In the genomic region with DNA sequence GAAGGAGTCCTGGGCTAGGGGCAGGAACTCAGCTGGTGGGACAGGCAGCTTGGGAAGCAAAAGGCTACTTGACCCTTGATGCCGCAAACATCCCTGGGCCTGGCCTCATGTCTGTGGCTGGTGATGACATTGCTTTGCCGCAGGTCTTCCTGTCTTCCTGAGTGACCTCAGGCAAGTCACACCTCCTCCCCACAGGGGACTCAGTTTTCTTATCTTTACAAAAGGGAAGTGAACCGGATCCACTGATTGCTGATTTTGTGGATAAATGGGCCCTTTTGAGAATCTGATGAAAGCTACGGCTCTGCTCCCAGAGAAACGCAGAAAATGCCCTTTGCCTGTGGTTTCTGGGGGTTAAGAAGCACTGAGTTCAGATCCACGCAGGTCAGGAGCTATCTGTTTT, we compare ENCODE assay signal across 1 cellular context.
A peak's percentile ranks its signal among the peaks of the same experiment; 100 is the strongest.
TF ChIP-seq lines count a peak whose summit lies in the region.

No MANE protein-coding gene starts in this region.

TF ChIP-seq in K562, 482 proteins besides CTCF, POLR2A, EP300 and RAD21 (continued from another document and continues in another):
- TF ChIP-seq, protein P1, sequence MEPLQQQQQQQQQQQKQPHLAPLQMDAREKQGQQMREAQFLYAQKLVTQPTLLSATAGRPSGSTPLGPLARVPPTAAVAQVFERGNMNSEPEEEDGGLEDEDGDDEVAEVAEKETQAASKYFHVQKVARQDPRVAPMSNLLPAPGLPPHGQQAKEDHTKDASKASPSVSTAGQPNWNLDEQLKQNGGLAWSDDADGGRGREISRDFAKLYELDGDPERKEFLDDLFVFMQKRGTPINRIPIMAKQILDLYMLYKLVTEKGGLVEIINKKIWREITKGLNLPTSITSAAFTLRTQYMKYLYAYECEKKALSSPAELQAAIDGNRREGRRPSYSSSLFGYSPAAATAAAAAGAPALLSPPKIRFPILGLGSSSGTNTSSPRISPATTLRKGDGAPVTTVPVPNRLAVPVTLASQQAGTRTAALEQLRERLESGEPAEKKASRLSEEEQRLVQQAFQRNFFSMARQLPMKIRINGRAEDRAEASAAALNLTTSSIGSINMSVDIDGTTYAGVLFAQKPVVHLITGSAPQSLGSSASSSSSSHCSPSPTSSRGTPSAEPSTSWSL (CRISPR knock-in tag; IDR thresholded peaks at IDR 0.05; ENCODE audit: borderline replicate concordance), result no peak
- TF ChIP-seq SIN3B (IDR thresholded peaks at IDR 0.05; ENCODE audit: low read depth), result no peak
- no peak for TF ChIP-seq NCOA4 (IDR thresholded peaks at IDR 0.05; ENCODE audit: partially characterized antibody)
- peak; percentile 62 for TF ChIP-seq CREM (IDR thresholded peaks at IDR 0.05; ENCODE audit: low read depth)
- 0 out of 2 replicates have a peak, but pooled peaks have one; percentile 47 for TF ChIP-seq ZEB2 (IDR thresholded peaks at IDR 0.05)
- no peak for TF ChIP-seq ZNF778 (CRISPR knock-in tag; IDR thresholded peaks at IDR 0.05)
- TF ChIP-seq, protein P2, sequence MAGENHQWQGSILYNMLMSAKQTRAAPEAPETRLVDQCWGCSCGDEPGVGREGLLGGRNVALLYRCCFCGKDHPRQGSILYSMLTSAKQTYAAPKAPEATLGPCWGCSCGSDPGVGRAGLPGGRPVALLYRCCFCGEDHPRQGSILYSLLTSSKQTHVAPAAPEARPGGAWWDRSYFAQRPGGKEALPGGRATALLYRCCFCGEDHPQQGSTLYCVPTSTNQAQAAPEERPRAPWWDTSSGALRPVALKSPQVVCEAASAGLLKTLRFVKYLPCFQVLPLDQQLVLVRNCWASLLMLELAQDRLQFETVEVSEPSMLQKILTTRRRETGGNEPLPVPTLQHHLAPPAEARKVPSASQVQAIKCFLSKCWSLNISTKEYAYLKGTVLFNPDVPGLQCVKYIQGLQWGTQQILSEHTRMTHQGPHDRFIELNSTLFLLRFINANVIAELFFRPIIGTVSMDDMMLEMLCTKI (IDR thresholded peaks at IDR 0.05; ENCODE audit: partially characterized antibody), result no peak
- TF ChIP-seq PHF20 (IDR thresholded peaks at IDR 0.05; ENCODE audit: partially characterized antibody), result no peak
- TF ChIP-seq, protein P3, sequence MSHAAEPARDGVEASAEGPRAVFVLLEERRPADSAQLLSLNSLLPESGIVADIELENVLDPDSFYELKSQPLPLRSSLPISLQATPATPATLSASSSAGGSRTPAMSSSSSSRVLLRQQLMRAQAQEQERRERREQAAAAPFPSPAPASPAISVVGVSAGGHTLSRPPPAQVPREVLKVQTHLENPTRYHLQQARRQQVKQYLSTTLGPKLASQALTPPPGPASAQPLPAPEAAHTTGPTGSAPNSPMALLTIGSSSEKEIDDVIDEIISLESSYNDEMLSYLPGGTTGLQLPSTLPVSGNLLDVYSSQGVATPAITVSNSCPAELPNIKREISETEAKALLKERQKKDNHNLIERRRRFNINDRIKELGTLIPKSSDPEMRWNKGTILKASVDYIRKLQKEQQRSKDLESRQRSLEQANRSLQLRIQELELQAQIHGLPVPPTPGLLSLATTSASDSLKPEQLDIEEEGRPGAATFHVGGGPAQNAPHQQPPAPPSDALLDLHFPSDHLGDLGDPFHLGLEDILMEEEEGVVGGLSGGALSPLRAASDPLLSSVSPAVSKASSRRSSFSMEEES (CRISPR knock-in tag; IDR thresholded peaks at IDR 0.05), result no peak
- no peak for TF ChIP-seq POLR3A (IDR thresholded peaks at IDR 0.05; ENCODE audit: borderline replicate concordance, extremely low read depth, insufficient read depth, insufficient read length)
- no peak for TF ChIP-seq DIDO1 (tag; IDR thresholded peaks at IDR 0.05; ENCODE audit: low read depth)
- TF ChIP-seq JUN (IDR thresholded peaks at IDR 0.05; ENCODE audit: borderline replicate concordance, low read depth, low read length), result peak; percentile 62
- TF ChIP-seq JUN (CRISPR knock-in tag; IDR thresholded peaks at IDR 0.05; ENCODE audit: borderline replicate concordance), result no peak
- TF ChIP-seq, protein P4, sequence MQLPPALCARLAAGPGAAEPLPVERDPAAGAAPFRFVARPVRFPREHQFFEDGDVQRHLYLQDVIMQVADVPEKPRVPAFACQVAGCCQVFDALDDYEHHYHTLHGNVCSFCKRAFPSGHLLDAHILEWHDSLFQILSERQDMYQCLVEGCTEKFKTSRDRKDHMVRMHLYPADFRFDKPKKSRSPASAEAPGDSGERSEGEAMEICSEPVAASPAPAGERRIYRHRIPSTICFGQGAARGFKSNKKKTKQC (CRISPR knock-in tag; IDR thresholded peaks at IDR 0.05), result no peak
- TF ChIP-seq POLR2AphosphoS2 (IDR thresholded peaks at IDR 0.05; ENCODE audit: low read length), result no peak
- TF ChIP-seq XRCC5 (IDR thresholded peaks at IDR 0.05; ENCODE audit: low read depth, low read length), result no peak
- TF ChIP-seq ZNF431 (CRISPR knock-in tag; IDR thresholded peaks at IDR 0.05), result no peak
- TF ChIP-seq KDM5B (IDR thresholded peaks at IDR 0.05; ENCODE audit: insufficient replicate concordance, low read depth, low read length), result no peak
- no peak for TF ChIP-seq NBN (IDR thresholded peaks at IDR 0.05; ENCODE audit: low read depth)
- no peak for TF ChIP-seq RBM15 (IDR thresholded peaks at IDR 0.05; ENCODE audit: insufficient read depth, low read length)
- TF ChIP-seq HEY1 (CRISPR knock-in tag; IDR thresholded peaks at IDR 0.05; ENCODE audit: borderline replicate concordance), result no peak
- TF ChIP-seq, protein P5, sequence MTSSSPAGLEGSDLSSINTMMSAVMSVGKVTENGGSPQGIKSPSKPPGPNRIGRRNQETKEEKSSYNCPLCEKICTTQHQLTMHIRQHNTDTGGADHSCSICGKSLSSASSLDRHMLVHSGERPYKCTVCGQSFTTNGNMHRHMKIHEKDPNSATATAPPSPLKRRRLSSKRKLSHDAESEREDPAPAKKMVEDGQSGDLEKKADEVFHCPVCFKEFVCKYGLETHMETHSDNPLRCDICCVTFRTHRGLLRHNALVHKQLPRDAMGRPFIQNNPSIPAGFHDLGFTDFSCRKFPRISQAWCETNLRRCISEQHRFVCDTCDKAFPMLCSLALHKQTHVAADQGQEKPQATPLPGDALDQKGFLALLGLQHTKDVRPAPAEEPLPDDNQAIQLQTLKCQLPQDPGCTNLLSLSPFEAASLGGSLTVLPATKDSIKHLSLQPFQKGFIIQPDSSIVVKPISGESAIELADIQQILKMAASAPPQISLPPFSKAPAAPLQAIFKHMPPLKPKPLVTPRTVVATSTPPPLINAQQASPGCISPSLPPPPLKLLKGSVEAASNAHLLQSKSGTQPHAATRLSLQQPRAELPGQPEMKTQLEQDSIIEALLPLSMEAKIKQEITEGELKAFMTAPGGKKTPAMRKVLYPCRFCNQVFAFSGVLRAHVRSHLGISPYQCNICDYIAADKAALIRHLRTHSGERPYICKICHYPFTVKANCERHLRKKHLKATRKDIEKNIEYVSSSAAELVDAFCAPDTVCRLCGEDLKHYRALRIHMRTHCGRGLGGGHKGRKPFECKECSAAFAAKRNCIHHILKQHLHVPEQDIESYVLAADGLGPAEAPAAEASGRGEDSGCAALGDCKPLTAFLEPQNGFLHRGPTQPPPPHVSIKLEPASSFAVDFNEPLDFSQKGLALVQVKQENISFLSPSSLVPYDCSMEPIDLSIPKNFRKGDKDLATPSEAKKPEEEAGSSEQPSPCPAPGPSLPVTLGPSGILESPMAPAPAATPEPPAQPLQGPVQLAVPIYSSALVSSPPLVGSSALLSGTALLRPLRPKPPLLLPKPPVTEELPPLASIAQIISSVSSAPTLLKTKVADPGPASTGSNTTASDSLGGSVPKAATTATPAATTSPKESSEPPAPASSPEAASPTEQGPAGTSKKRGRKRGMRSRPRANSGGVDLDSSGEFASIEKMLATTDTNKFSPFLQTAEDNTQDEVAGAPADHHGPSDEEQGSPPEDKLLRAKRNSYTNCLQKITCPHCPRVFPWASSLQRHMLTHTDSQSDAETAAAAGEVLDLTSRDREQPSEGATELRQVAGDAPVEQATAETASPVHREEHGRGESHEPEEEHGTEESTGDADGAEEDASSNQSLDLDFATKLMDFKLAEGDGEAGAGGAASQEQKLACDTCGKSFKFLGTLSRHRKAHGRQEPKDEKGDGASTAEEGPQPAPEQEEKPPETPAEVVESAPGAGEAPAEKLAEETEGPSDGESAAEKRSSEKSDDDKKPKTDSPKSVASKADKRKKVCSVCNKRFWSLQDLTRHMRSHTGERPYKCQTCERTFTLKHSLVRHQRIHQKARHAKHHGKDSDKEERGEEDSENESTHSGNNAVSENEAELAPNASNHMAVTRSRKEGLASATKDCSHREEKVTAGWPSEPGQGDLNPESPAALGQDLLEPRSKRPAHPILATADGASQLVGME (CRISPR knock-in tag; IDR thresholded peaks at IDR 0.05), result no peak
- no peak for TF ChIP-seq CREB1 (IDR thresholded peaks at IDR 0.05)
- no peak for TF ChIP-seq CREB1 (CRISPR knock-in tag; IDR thresholded peaks at IDR 0.05)
- TF ChIP-seq U2AF2 (optimal IDR thresholded peaks at IDR 0.05; ENCODE audit: low read depth, low read length), result no peak
- no peak for TF ChIP-seq ZSCAN32 (CRISPR knock-in tag; IDR thresholded peaks at IDR 0.05)
- TF ChIP-seq SMARCA4 (IDR thresholded peaks at IDR 0.05), result peak; percentile 37; the same call in 1 of the 2 replicates
- TF ChIP-seq, protein P6, sequence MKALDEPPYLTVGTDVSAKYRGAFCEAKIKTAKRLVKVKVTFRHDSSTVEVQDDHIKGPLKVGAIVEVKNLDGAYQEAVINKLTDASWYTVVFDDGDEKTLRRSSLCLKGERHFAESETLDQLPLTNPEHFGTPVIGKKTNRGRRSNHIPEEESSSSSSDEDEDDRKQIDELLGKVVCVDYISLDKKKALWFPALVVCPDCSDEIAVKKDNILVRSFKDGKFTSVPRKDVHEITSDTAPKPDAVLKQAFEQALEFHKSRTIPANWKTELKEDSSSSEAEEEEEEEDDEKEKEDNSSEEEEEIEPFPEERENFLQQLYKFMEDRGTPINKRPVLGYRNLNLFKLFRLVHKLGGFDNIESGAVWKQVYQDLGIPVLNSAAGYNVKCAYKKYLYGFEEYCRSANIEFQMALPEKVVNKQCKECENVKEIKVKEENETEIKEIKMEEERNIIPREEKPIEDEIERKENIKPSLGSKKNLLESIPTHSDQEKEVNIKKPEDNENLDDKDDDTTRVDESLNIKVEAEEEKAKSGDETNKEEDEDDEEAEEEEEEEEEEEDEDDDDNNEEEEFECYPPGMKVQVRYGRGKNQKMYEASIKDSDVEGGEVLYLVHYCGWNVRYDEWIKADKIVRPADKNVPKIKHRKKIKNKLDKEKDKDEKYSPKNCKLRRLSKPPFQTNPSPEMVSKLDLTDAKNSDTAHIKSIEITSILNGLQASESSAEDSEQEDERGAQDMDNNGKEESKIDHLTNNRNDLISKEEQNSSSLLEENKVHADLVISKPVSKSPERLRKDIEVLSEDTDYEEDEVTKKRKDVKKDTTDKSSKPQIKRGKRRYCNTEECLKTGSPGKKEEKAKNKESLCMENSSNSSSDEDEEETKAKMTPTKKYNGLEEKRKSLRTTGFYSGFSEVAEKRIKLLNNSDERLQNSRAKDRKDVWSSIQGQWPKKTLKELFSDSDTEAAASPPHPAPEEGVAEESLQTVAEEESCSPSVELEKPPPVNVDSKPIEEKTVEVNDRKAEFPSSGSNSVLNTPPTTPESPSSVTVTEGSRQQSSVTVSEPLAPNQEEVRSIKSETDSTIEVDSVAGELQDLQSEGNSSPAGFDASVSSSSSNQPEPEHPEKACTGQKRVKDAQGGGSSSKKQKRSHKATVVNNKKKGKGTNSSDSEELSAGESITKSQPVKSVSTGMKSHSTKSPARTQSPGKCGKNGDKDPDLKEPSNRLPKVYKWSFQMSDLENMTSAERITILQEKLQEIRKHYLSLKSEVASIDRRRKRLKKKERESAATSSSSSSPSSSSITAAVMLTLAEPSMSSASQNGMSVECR (CRISPR knock-in tag; IDR thresholded peaks at IDR 0.05), result no peak
- TF ChIP-seq, protein P7, sequence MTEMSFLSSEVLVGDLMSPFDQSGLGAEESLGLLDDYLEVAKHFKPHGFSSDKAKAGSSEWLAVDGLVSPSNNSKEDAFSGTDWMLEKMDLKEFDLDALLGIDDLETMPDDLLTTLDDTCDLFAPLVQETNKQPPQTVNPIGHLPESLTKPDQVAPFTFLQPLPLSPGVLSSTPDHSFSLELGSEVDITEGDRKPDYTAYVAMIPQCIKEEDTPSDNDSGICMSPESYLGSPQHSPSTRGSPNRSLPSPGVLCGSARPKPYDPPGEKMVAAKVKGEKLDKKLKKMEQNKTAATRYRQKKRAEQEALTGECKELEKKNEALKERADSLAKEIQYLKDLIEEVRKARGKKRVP (CRISPR knock-in tag; IDR thresholded peaks at IDR 0.05), result no peak
- TF ChIP-seq, protein P8, sequence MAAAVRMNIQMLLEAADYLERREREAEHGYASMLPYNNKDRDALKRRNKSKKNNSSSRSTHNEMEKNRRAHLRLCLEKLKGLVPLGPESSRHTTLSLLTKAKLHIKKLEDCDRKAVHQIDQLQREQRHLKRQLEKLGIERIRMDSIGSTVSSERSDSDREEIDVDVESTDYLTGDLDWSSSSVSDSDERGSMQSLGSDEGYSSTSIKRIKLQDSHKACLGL (CRISPR knock-in tag; IDR thresholded peaks at IDR 0.05; ENCODE audit: borderline replicate concordance, poor library complexity, severe bottlenecking), result no peak
- TF ChIP-seq, protein P9, sequence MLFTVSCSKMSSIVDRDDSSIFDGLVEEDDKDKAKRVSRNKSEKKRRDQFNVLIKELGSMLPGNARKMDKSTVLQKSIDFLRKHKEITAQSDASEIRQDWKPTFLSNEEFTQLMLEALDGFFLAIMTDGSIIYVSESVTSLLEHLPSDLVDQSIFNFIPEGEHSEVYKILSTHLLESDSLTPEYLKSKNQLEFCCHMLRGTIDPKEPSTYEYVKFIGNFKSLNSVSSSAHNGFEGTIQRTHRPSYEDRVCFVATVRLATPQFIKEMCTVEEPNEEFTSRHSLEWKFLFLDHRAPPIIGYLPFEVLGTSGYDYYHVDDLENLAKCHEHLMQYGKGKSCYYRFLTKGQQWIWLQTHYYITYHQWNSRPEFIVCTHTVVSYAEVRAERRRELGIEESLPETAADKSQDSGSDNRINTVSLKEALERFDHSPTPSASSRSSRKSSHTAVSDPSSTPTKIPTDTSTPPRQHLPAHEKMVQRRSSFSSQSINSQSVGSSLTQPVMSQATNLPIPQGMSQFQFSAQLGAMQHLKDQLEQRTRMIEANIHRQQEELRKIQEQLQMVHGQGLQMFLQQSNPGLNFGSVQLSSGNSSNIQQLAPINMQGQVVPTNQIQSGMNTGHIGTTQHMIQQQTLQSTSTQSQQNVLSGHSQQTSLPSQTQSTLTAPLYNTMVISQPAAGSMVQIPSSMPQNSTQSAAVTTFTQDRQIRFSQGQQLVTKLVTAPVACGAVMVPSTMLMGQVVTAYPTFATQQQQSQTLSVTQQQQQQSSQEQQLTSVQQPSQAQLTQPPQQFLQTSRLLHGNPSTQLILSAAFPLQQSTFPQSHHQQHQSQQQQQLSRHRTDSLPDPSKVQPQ (CRISPR knock-in tag; IDR thresholded peaks at IDR 0.05; ENCODE audit: borderline replicate concordance), result no peak
- TF ChIP-seq, protein P10, sequence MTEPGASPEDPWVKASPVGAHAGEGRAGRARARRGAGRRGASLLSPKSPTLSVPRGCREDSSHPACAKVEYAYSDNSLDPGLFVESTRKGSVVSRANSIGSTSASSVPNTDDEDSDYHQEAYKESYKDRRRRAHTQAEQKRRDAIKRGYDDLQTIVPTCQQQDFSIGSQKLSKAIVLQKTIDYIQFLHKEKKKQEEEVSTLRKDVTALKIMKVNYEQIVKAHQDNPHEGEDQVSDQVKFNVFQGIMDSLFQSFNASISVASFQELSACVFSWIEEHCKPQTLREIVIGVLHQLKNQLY (CRISPR knock-in tag; conservative IDR thresholded peaks at IDR 0.05), result no peak
- no peak for TF ChIP-seq ZNF785 (CRISPR knock-in tag; IDR thresholded peaks at IDR 0.05)
- TF ChIP-seq CBFA2T3 (IDR thresholded peaks at IDR 0.05), result peak; percentile 31; the same call in 1 of the 2 replicates
- TF ChIP-seq RBM14 (IDR thresholded peaks at IDR 0.05; ENCODE audit: borderline replicate concordance, insufficient read depth, low read depth, low read length), result no peak
